ENCODE assay signal across 12 cellular contexts in genomic region chr11:70400643-70401042, GRCh38. TPM values are rescaled to one million over a fixed set of nuclear protein-coding genes. Genes with fewer than 3 reads are reported as not detected.
DNase-seq lines count a peak whose midpoint lies in the region; ATAC-seq and TF ChIP-seq lines count a peak whose summit lies in the region.
"Had no signal": no experiment of that assay in that cellular context is flagged by ENCODE, and none has a peak within 500 bp of the region (broad histone marks: within the 10 kb centered on the region; RNA-seq: fewer than 3 reads in every experiment).

No MANE protein-coding gene starts in this region.

- intact Hi-C loops in left ventricle myocardium inferior (cut with micrococcal nuclease) (no loop called here), Right ventricle myocardium superior (cut with DNase I) (no loop called here), breast epithelium (cut with DNase I; ENCODE audit: low total_unique reads) (no loop called here)

- no peak for TF ChIP-seq CTCF in left ventricle myocardium inferior (IDR thresholded peaks at IDR 0.05; ENCODE audit: borderline replicate concordance)
- TF ChIP-seq CTCF in breast epithelium (IDR thresholded peaks at IDR 0.05): no peak
- no peak for TF ChIP-seq CTCF in BE2C (IDR thresholded peaks at IDR 0.05; ENCODE audit: low read depth, low read length)

- no peak for TF ChIP-seq POLR2A in breast epithelium (IDR thresholded peaks at IDR 0.05)

- H3K27me3 ChIP-seq in left ventricle myocardium inferior (ENCODE audit: low read depth): no peaks in the 10 kb centered on the region
- no peaks in the 10 kb centered on the region for H3K27me3 ChIP-seq in breast epithelium
- no peaks in the 10 kb centered on the region for H3K27me3 ChIP-seq in muscle layer of colon (ENCODE audit: control insufficient read depth in 1 of 2, insufficient read depth in 2 of 2, low read length in 2 of 2)
- no peaks in the 10 kb centered on the region for H3K27me3 ChIP-seq in BE2C

- H3K36me3 ChIP-seq in left ventricle myocardium inferior (peaks cover 6% of the 10 kb centered on the region), breast epithelium (no peaks in the 10 kb centered on the region), muscle layer of colon (ENCODE audit: insufficient read depth, low read length) (peaks cover 6% of the 10 kb centered on the region), BE2C (peaks cover 2% of the 10 kb centered on the region; the same call in 1 of the 2 replicates)

- peak overlapping the region; percentile 82 for H3K27ac ChIP-seq in left ventricle myocardium inferior (replicated peaks)
- peak overlapping the region; percentile 95 for H3K27ac ChIP-seq in breast epithelium
- peak overlapping the region; percentile 81 for H3K27ac ChIP-seq in muscle layer of colon (ENCODE audit: low read depth, low read length)

- no peak overlapping the region for H3K9ac ChIP-seq in muscle layer of colon (ENCODE audit: low read length)

- peak overlapping the region; percentile 96 for H3K4me3 ChIP-seq in left ventricle myocardium inferior
- peak overlapping the region in 1 of 3 donors; percentile 99 for H3K4me3 ChIP-seq in breast epithelium
- no peak overlapping the region for H3K4me3 ChIP-seq in muscle layer of colon (ENCODE audit: low read depth in 1 of 2, low read length in 2 of 2)
- no peak overlapping the region for H3K4me3 ChIP-seq in BE2C (ENCODE audit: low read depth, low read length)
- H3K4me3 ChIP-seq: lung had no signal

- DNase-seq in left ventricle myocardium inferior: no peak
- DNase-seq in Right ventricle myocardium superior: no peak
- DNase-seq in breast epithelium (ENCODE audit: low spot score in 2 of 2): no peak
- DNase-seq in BE2C: no peak
- no peak for DNase-seq in NCI-H128 (lab: John Stamatoyannopoulos, UW; ENCODE audit: unreplicated experiment)
- DNase-seq in NCI-H510A (lab: John Stamatoyannopoulos, UW): no peak
- DNase-seq in AG08395 (ENCODE audit: low spot score): no peak
- DNase-seq: activated CD4-positive, alpha-beta T cell treated with anti-CD3 and anti-CD28 coated beads for 4 hours; amygdala; NCI-H2081 had no signal

- no peaks in the 10 kb centered on the region for H3K9me3 ChIP-seq in left ventricle myocardium inferior (replicated peaks)
- no peaks in the 10 kb centered on the region for H3K9me3 ChIP-seq in breast epithelium
- no peaks in the 10 kb centered on the region for H3K9me3 ChIP-seq in muscle layer of colon (ENCODE audit: low read length)
- no peaks in the 10 kb centered on the region for H3K9me3 ChIP-seq in BE2C

- no peak for ATAC-seq in Right ventricle myocardium superior (ENCODE audit: poor library complexity)

- peaks cover 88% of the 10 kb centered on the region for H3K4me1 ChIP-seq in left ventricle myocardium inferior
- peaks cover 0 to 12% of the 10 kb centered on the region in 2 donors for H3K4me1 ChIP-seq in breast epithelium
- H3K4me1 ChIP-seq in muscle layer of colon (ENCODE audit: insufficient read depth, low read length): peaks cover 28% of the 10 kb centered on the region
- no peaks in the 10 kb centered on the region for H3K4me1 ChIP-seq in BE2C

RNA-seq across cellular contexts. Expression of gene CTTN, which starts 2.3 kb away (rescaled TPM):
- total RNA-seq in left ventricle myocardium inferior (144 TPM), Right ventricle myocardium superior (156 TPM), breast epithelium (100 to 1,000 TPM; 283 to 306 (median 285) TPM)
- 123 TPM for polyA plus RNA-seq in BE2C (2012; ENCODE audit: insufficient read depth, insufficient read length, low read depth)
